ENCODE assay signal across 1 cellular context in genomic region chr3:184227481-184227935, GRCh38.
TF ChIP-seq lines count a peak whose summit lies in the region.

No MANE protein-coding gene starts in this region.

TF ChIP-seq in WTC11, 78 proteins besides CTCF, POLR2A, EP300 and RAD21 (continued from another document):
- TF ChIP-seq FOXP4 (CRISPR knock-in tag; IDR thresholded peaks at IDR 0.05) (no peak), ZMAT4 (CRISPR knock-in tag; IDR thresholded peaks at IDR 0.05) (no peak), NR1H2 (CRISPR knock-in tag; IDR thresholded peaks at IDR 0.05) (no peak), HMGXB4 (CRISPR knock-in tag; IDR thresholded peaks at IDR 0.05) (no peak), MXD4 (CRISPR knock-in tag; IDR thresholded peaks at IDR 0.05; ENCODE audit: borderline replicate concordance) (no peak), SMAD3 (CRISPR knock-in tag; IDR thresholded peaks at IDR 0.05; ENCODE audit: borderline replicate concordance) (no peak), NR3C1 (CRISPR knock-in tag; conservative IDR thresholded peaks at IDR 0.05; ENCODE audit: low read depth) (no peak)
